ENCODE assay signal across 8 cellular contexts in genomic region chr19:1324792-1325567, GRCh38. TPM values are rescaled to one million over a fixed set of nuclear protein-coding genes. Genes with fewer than 3 reads are reported as not detected.
DNase-seq lines count a peak whose midpoint lies in the region; TF ChIP-seq lines count a peak whose summit lies in the region.

No MANE protein-coding gene starts in this region.

- H3K4me3 Mint-ChIP-seq in progenitor cell of endocrine pancreas (ENCODE audit: low read depth): no peak overlapping the region

- no peaks in the 10 kb centered on the region for H3K4me1 Mint-ChIP-seq in progenitor cell of endocrine pancreas (ENCODE audit: low read depth)

- no peaks in the 10 kb centered on the region for H3K9me3 ChIP-seq in testis

- H3K36me3 Mint-ChIP-seq in progenitor cell of endocrine pancreas (ENCODE audit: insufficient read depth): no peaks in the 10 kb centered on the region

- H3K36me3 ChIP-seq in testis (ENCODE audit: low read depth, missing control alignments): no peaks in the 10 kb centered on the region

- peak overlapping the region; percentile 50 to 58 for H3K27ac ChIP-seq in testis

- peaks cover 6% of the 10 kb centered on the region for H3K27me3 Mint-ChIP-seq in progenitor cell of endocrine pancreas

- intact Hi-C loops in testis (cut with DNase I; ENCODE audit: low total_unique reads): no loop called here

- no peak overlapping the region for H3K27ac Mint-ChIP-seq in progenitor cell of endocrine pancreas

- TF ChIP-seq CTCF in epithelial cell of esophagus (IDR thresholded peaks at IDR 0.05; ENCODE audit: insufficient read depth, low read depth, low read length, missing control alignments): no peak
- no peak for TF ChIP-seq CTCF in testis (IDR thresholded peaks at IDR 0.05)
- TF ChIP-seq CTCF in progenitor cell of endocrine pancreas (IDR thresholded peaks at IDR 0.05; ENCODE audit: unreplicated experiment): no peak

- peaks cover 8% of the 10 kb centered on the region for H3K4me1 ChIP-seq in testis

- no peaks in the 10 kb centered on the region for H3K27me3 ChIP-seq in testis

- 1% methylated on average over 23 to 45 of the region's 66 CpGs for WGBS in testis, 2 donors

- H3K4me3 ChIP-seq in epithelial cell of esophagus (ENCODE audit: low read length): peak overlapping the region; percentile 35
- peak overlapping the region; percentile 48 to 64 for H3K4me3 ChIP-seq in testis

- peak; percentile 94 for DNase-seq in AG20443 (ENCODE audit: low spot score)
- peak; percentile 74 for DNase-seq in HT1080 (ENCODE audit: low read depth)
- peak; percentile 30 for DNase-seq in activated CD4-positive, alpha-beta T cell treated with anti-CD3 and anti-CD28 coated beads, Interleukin-2, amount 50 U/mL, for 1 hour
- peak; percentile 81 for DNase-seq in epithelial cell of esophagus (ENCODE audit: low read depth)
- peak; percentile 33 for DNase-seq in mucosa of gallbladder (ENCODE audit: low spot score)
- DNase-seq in testis: peak; percentile 90
- DNase-seq in progenitor cell of endocrine pancreas (ENCODE audit: low spot score, unreplicated experiment): no peak
- DNase-seq in NCI-H526 treated with DMSO at 0.1 percent for 48 hours (lab: John Stamatoyannopoulos, UW): no peak

- no peak for TF ChIP-seq POLR2A in testis (IDR thresholded peaks at IDR 0.05)

- H3K9me3 Mint-ChIP-seq in progenitor cell of endocrine pancreas (ENCODE audit: low read depth): no peaks in the 10 kb centered on the region

RNA-seq across cellular contexts. Expression of gene EFNA2, which starts 39.3 kb away (rescaled TPM):
- total RNA-seq in HT1080 (2014; rRNA removed; shearing (Covaris generic)): 0.45 TPM in 1 of 2 replicates, not detected in the other
- polyA plus RNA-seq in HT1080 (2015; cell fraction: cytosol; rRNA removed): 0.12 and 0.16 TPM in 2 replicates
- not detected in 2 replicates for polyA plus RNA-seq in HT1080 (2015; cell fraction: nucleus; rRNA removed)
- total RNA-seq in mucosa of gallbladder (8.4 TPM), testis (1 to 10 TPM; 1.5 to 2.9 TPM), progenitor cell of endocrine pancreas (23.8 and 26.5 TPM in 2 replicates)
- polyA plus RNA-seq in testis (ENCODE audit: insufficient read depth, low read depth, low replicate concordance): 0.61 TPM

RNA-seq across cellular contexts. Expression of gene FAM174C, which starts 49.6 kb away (rescaled TPM):
- 53.1 and 58.1 TPM in 2 replicates for total RNA-seq in HT1080 (2014; rRNA removed; shearing (Covaris generic))
- polyA plus RNA-seq in HT1080 (2015; cell fraction: cytosol; rRNA removed): 64.5 and 87.6 TPM in 2 replicates
- 29.4 and 37.0 TPM in 2 replicates for polyA plus RNA-seq in HT1080 (2015; cell fraction: nucleus; rRNA removed)
- 57.6 TPM for total RNA-seq in mucosa of gallbladder
- 100 to 1,000 TPM; 111 to 128 TPM for total RNA-seq in testis
- polyA plus RNA-seq in testis (ENCODE audit: insufficient read depth, low read depth, low replicate concordance): 51.6 TPM
- total RNA-seq in progenitor cell of endocrine pancreas: 30.0 and 31.8 TPM in 2 replicates

RNA-seq across cellular contexts. Expression of gene CIRBP, which starts 55.8 kb away (rescaled TPM):
- total RNA-seq in HT1080 (2014; rRNA removed; shearing (Covaris generic)): 170 and 219 TPM in 2 replicates
- polyA plus RNA-seq in HT1080 (2015; cell fraction: cytosol; rRNA removed): 148 and 175 TPM in 2 replicates
- 531 and 623 TPM in 2 replicates for polyA plus RNA-seq in HT1080 (2015; cell fraction: nucleus; rRNA removed)
- 382 TPM for total RNA-seq in mucosa of gallbladder
- 100 to 1,000 TPM; 621 to 661 TPM for total RNA-seq in testis
- polyA plus RNA-seq in testis (ENCODE audit: insufficient read depth, low read depth, low replicate concordance): 483 TPM
- total RNA-seq in progenitor cell of endocrine pancreas: 462 and 465 TPM in 2 replicates

RNA-seq across cellular contexts. Expression of gene NDUFS7, which starts 58.7 kb away (rescaled TPM):
- total RNA-seq in HT1080 (2014; rRNA removed; shearing (Covaris generic)): 101 and 141 TPM in 2 replicates
- polyA plus RNA-seq in HT1080 (2015; cell fraction: cytosol; rRNA removed): 114 and 126 TPM in 2 replicates
- polyA plus RNA-seq in HT1080 (2015; cell fraction: nucleus; rRNA removed): 53.6 and 62.7 TPM in 2 replicates
- 121 TPM for total RNA-seq in mucosa of gallbladder
- 100 to 1,000 TPM; 170 to 176 TPM for total RNA-seq in testis
- polyA plus RNA-seq in testis (ENCODE audit: insufficient read depth, low read depth, low replicate concordance): 172 TPM
- total RNA-seq in progenitor cell of endocrine pancreas: 56.8 and 62.4 TPM in 2 replicates

Comparison
In these comparisons a context has a peak if more than half of its experiments do, and no peak if none do; other contexts are left out.
1. DNase-seq: peak in AG20443 (single experiment), HT1080 (single experiment), activated CD4-positive, alpha-beta T cell treated with anti-CD3 and anti-CD28 coated beads, Interleukin-2, amount 50 U/mL, for 1 hour (single experiment), epithelial cell of esophagus (single experiment), mucosa of gallbladder (single experiment) and testis (single experiment); none in progenitor cell of endocrine pancreas (single experiment) and NCI-H526 treated with DMSO at 0.1 percent for 48 hours (single experiment).